8 cellular contexts compared by ENCODE assay signal in the genomic region with DNA sequence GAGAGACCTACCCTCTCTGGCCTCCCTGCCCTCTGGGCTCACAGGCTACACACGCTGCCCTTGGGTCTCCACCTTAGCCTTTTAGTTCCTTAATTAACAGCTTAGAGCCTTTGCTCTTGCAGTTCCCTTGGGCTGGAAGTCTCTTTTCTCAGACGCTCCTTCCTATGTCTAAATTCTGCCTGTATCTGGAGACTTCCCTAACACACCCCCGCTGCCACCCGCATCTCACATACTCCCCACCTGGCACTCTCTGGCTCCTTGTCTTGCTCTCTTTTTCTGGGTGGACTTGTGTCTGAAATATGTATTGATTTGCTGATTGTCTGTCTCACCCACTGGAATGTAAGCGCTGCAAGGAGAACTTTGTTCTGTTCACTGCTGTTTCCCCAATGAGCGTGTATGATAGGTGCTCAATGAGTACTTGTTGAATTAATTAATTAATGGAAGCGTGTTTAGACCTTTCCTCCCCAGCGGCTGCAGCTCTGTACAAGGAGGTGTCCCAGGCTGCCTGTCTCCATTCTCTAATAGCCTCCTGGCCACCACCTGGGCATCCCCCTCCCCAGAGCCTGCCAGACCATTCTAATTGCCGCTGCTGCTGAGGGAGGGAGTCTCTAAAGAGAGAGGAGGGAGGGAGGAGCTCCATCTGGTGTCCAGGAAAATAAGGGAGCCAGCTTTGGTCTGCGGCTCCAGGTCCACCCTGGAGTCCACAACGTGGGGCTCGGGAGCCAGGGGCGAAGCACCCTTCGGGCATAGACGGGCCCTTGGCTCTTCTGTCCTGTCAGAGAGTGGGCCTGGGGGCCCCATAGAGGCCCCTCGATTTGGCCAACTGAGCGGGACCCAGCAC.
DNase-seq lines count a peak whose midpoint lies in the region; ATAC-seq, FAIRE-seq and TF ChIP-seq lines count a peak whose summit lies in the region.

No MANE protein-coding gene starts in this region.

- ATAC-seq in heart left ventricle (peak; percentile 25 to 79 (median 64)), pancreas (peak in 3 of 4 donors; percentile 58 to 63 (median 58))

- TF ChIP-seq CTCF in heart left ventricle (IDR thresholded peaks at IDR 0.05) (peak; percentile 29 to 65 (median 52)), pancreas (IDR thresholded peaks at IDR 0.05) (no peak), GM13977 (IDR thresholded peaks at IDR 0.05; ENCODE audit: extremely low read depth, insufficient read depth, missing control alignments) (no peak), Peyer's patch (IDR thresholded peaks at IDR 0.05) (no peak)

- H3K9ac ChIP-seq in ES-I3 (ENCODE audit: low read depth, low read length): peak overlapping the region; percentile 37

- FAIRE-seq in pancreas (lab: Jason Lieb, UNC): no peak

- H3K4me1 ChIP-seq in ES-I3 (ENCODE audit: insufficient read depth, low read length) (peaks cover 24% of the 10 kb centered on the region), heart left ventricle (peaks cover 0 to 36% (median 9%) of the 10 kb centered on the region in 12 donors), pancreas (no peaks in the 10 kb centered on the region), Peyer's patch (no peaks in the 10 kb centered on the region)

- DNase-seq in SK-N-DZ (ENCODE audit: low spot score): peak; percentile 59
- peak in 2 of 5 donors; percentile 16 to 28 for DNase-seq in heart left ventricle
- DNase-seq in pancreas: no peak
- DNase-seq in GM19238 (ENCODE audit: insufficient read length, low spot score): no peak
- no peak for DNase-seq in SKM-1 treated with dmso at 0.1 percent for 144 hours (lab: John Stamatoyannopoulos, UW; ENCODE audit: unreplicated experiment)
- no peak for DNase-seq in GM13977 (ENCODE audit: low spot score)
- DNase-seq in Peyer's patch: no peak

- H3K27me3 ChIP-seq in heart left ventricle (peaks cover 0 to 6% (median 0%) of the 10 kb centered on the region in 9 donors), pancreas (no peaks in the 10 kb centered on the region), Peyer's patch (no peaks in the 10 kb centered on the region)

- TF ChIP-seq POLR2A in heart left ventricle (IDR thresholded peaks at IDR 0.05) (no peak), Peyer's patch (IDR thresholded peaks at IDR 0.05) (no peak)

- WGBS in heart left ventricle, 4 donors: 33 to 41% (median 38%) methylated on average over 16 to 17 of the region's 17 CpGs
- 28 to 29% methylated on average over 17 of the region's 17 CpGs for WGBS in pancreas, 2 donors

- intact Hi-C loops in heart left ventricle (cut with DNase I) (loop anchor here in 9 of 10 donors (1.0 to 10.0 kb wide), 11 partner anchors 78 to 286 kb away; partner anchors contain the start of genes DMAP1 (in 2 of the 9) and RNF220 (in 2 of the 9)), pancreas (cut with DNase I) (no loop called here)

- H3K36me3 ChIP-seq in ES-I3 (ENCODE audit: insufficient read depth, low read length): no peaks in the 10 kb centered on the region
- H3K36me3 ChIP-seq in heart left ventricle: no peaks in the 10 kb centered on the region
- no peaks in the 10 kb centered on the region for H3K36me3 ChIP-seq in pancreas
- no peaks in the 10 kb centered on the region for H3K36me3 ChIP-seq in Peyer's patch

- H3K9me3 ChIP-seq in ES-I3 (ENCODE audit: control insufficient read depth, insufficient read depth, low read length): no peaks in the 10 kb centered on the region
- no peaks in the 10 kb centered on the region for H3K9me3 ChIP-seq in heart left ventricle
- H3K9me3 ChIP-seq in pancreas: no peaks in the 10 kb centered on the region
- H3K9me3 ChIP-seq in Peyer's patch: no peaks in the 10 kb centered on the region

- in situ Hi-C loops in GM13977 (cut with MboI; ENCODE audit: low pct_unique_long_range_greater_than_20kb, low sequenced_read_pairs, unreplicated experiment): no loop called here

- peak overlapping the region in 2 of 12 donors; percentile 26 to 41 for H3K27ac ChIP-seq in heart left ventricle
- H3K27ac ChIP-seq in pancreas: no peak overlapping the region
- H3K27ac ChIP-seq in Peyer's patch: no peak overlapping the region

- H3K4me3 ChIP-seq in heart left ventricle (peak overlapping the region in 5 of 12 donors; percentile 10 to 36 (median 24)), pancreas (no peak overlapping the region), Peyer's patch (no peak overlapping the region)

Comparison
In these comparisons a context has a peak if more than half of its experiments do, and no peak if none do; other contexts are left out.
1. CTCF ChIP-seq: peak in heart left ventricle (12 of 12); none in pancreas (0 of 4), GM13977 (single experiment) and Peyer's patch (0 of 6).
2. intact Hi-C loops: an anchor here in heart left ventricle (1.0 to 10.0 kb wide); none called in pancreas.